In genomic region chr9:91844656-91845291, GRCh38 we compare ENCODE assay signal across 23 cellular contexts.
DNase-seq lines count a peak whose midpoint lies in the region; ATAC-seq and TF ChIP-seq lines count a peak whose summit lies in the region.
"Had no signal": no experiment of that assay in that cellular context is flagged by ENCODE, and none has a peak within 500 bp of the region (broad histone marks: within the 10 kb centered on the region; RNA-seq: fewer than 3 reads in every experiment).

No MANE protein-coding gene starts in this region.

- H3K4me1 Mint-ChIP-seq in WTC11 = peaks cover 55% of the 10 kb centered on the region
- peaks cover 18% of the 10 kb centered on the region for H3K4me1 Mint-ChIP-seq in stimulated activated memory B cell treated with anti-CD40 and anti-IgM and Interleukin-4, amounts not matched to agents 10 μg/mL and 1 μg/mL and 100 μg/mL, for 72 hours

- H3K9ac ChIP-seq in BLaER1 (0 out of 2 replicates have a peak overlapping the region, but pooled peaks have one; percentile 17), rectal smooth muscle tissue (ENCODE audit: low read length) (no peak overlapping the region)

- H3K9me3 ChIP-seq in BLaER1 (no peaks in the 10 kb centered on the region), ascending aorta (no peaks in the 10 kb centered on the region), mesodermal cell (ENCODE audit: control insufficient read depth, low read length) (no peaks in the 10 kb centered on the region)
- H3K9me3 ChIP-seq: SJSA1 had no signal

- TF ChIP-seq CTCF in ascending aorta (IDR thresholded peaks at IDR 0.05) (no peak), WTC11 (IDR thresholded peaks at IDR 0.05) (no peak)

- H3K9me3 Mint-ChIP-seq in WTC11 = no peaks in the 10 kb centered on the region
- H3K9me3 Mint-ChIP-seq in stimulated activated memory B cell treated with anti-CD40 and anti-IgM and Interleukin-4, amounts not matched to agents 10 μg/mL and 1 μg/mL and 100 μg/mL, for 72 hours = no peaks in the 10 kb centered on the region
- H3K9me3 Mint-ChIP-seq: activated CD4-positive, alpha-beta memory T cell treated with anti-CD3 and anti-CD28 coated beads, Interleukin-2, amount 10 ng/mL, durations not matched to agents 7 days and 5 days; naive thymus-derived CD8-positive, alpha-beta T cell had no signal

- H4K20me1 ChIP-seq in BLaER1 = no peaks in the 10 kb centered on the region

- no peak for DNase-seq in ascending aorta (ENCODE audit: low spot score in 2 of 2)
- DNase-seq in WTC11 (ENCODE audit: low spot score) = no peak
- no peak for DNase-seq in AML-193 (lab: John Stamatoyannopoulos, UW)
- DNase-seq: ACHN; activated CD4-positive, alpha-beta memory T cell treated with anti-CD3 and anti-CD28 coated beads, Interleukin-2, amount 10 ng/mL, durations not matched to agents 7 days and 5 days; activated T-cell treated with anti-CD3 and anti-CD28 coated beads for 4 hours; GOT3; MM.1S; naive thymus-derived CD8-positive, alpha-beta T cell; NCI-H146; NCI-H2171; NCI-H69; PC-9; stimulated activated CD4-positive, alpha-beta T cell treated with anti-CD3 and anti-CD28 coated beads, Interleukin-12 subunit alpha, Interleukin-12 subunit beta, amount 100 ng/mL, for 4 hours; T-helper 17 cell had no signal

- POLR2A ChIA-PET in WTC11 (lab: Charles Lee) = no interaction called here

- H3K4me3 ChIP-seq in BLaER1 = no peak overlapping the region
- H3K4me3 ChIP-seq in ascending aorta = peak overlapping the region; percentile 23 to 48
- no peak overlapping the region for H3K4me3 ChIP-seq in mesodermal cell (ENCODE audit: extremely low read depth, insufficient read depth, low read length, poor library complexity, severe bottlenecking)
- H3K4me3 ChIP-seq in rectal smooth muscle tissue (ENCODE audit: low read length) = no peak overlapping the region
- H3K4me3 ChIP-seq: lung, PC-9, SJSA1 had no signal

- WGBS in mesodermal cell (ENCODE audit: insufficient coverage in 2 of 2), 2 experiments = 90 to 93% methylated on average over 5 to 6 of the region's 13 CpGs

- no peak overlapping the region for H3K4me3 Mint-ChIP-seq in WTC11
- H3K4me3 Mint-ChIP-seq in stimulated activated memory B cell treated with anti-CD40 and anti-IgM and Interleukin-4, amounts not matched to agents 10 μg/mL and 1 μg/mL and 100 μg/mL, for 72 hours = no peak overlapping the region
- H3K4me3 Mint-ChIP-seq: activated CD4-positive, alpha-beta memory T cell treated with anti-CD3 and anti-CD28 coated beads, Interleukin-2, amount 10 ng/mL, durations not matched to agents 7 days and 5 days; T-helper 17 cell had no signal

- H3K4me1 ChIP-seq in BLaER1 (peaks cover 91% of the 10 kb centered on the region), ascending aorta (peaks cover 0 to 9% of the 10 kb centered on the region in 2 donors), mesodermal cell (ENCODE audit: control insufficient read depth, insufficient read depth, low read length, poor library complexity, severe bottlenecking) (peaks cover 9% of the 10 kb centered on the region), rectal smooth muscle tissue (ENCODE audit: control insufficient read depth, insufficient read depth, low read length) (peaks cover 39% of the 10 kb centered on the region)
- H3K4me1 ChIP-seq: SJSA1 had no signal

- H3K27ac Mint-ChIP-seq in WTC11 = no peak overlapping the region; the same call in 1 of the 2 replicates
- H3K27ac Mint-ChIP-seq in stimulated activated memory B cell treated with anti-CD40 and anti-IgM and Interleukin-4, amounts not matched to agents 10 μg/mL and 1 μg/mL and 100 μg/mL, for 72 hours = no peak overlapping the region
- H3K27ac Mint-ChIP-seq: activated CD4-positive, alpha-beta memory T cell treated with anti-CD3 and anti-CD28 coated beads, Interleukin-2, amount 10 ng/mL, durations not matched to agents 7 days and 5 days; naive thymus-derived CD8-positive, alpha-beta T cell; T-helper 17 cell had no signal

- no peaks in the 10 kb centered on the region for H3K27me3 ChIP-seq in BLaER1
- H3K27me3 ChIP-seq in ascending aorta = no peaks in the 10 kb centered on the region
- H3K27me3 ChIP-seq in rectal smooth muscle tissue (ENCODE audit: control insufficient read depth, insufficient read depth, low read length) = no peaks in the 10 kb centered on the region
- H3K27me3 ChIP-seq: SJSA1 had no signal

- H3K4me2 ChIP-seq in BLaER1 = peak overlapping the region; percentile 89
- H3K4me2 ChIP-seq: PC-9 had no signal

- H3K27ac ChIP-seq in BLaER1 = no peak overlapping the region
- H3K27ac ChIP-seq in ascending aorta = no peak overlapping the region
- peak overlapping the region; percentile 57 for H3K27ac ChIP-seq in mesodermal cell (ENCODE audit: low read depth, low read length, severe bottlenecking)
- peak overlapping the region; percentile 77 for H3K27ac ChIP-seq in rectal smooth muscle tissue (ENCODE audit: low read depth, low read length)
- H3K27ac ChIP-seq: PC-9, SJSA1, VCaP had no signal

- intact Hi-C loops in ascending aorta (cut with DNase I) = no loop called here

- ATAC-seq in WTC11 (no peak), GM21360 (IDR thresholded peaks at IDR 0.05; ENCODE audit: unreplicated experiment) (no peak)
- ATAC-seq in stimulated activated memory B cell treated with anti-CD40 and anti-IgM and Interleukin-4, amounts not matched to agents 10 μg/mL and 1 μg/mL and 100 μg/mL, for 72 hours = no peak
- ATAC-seq: naive thymus-derived CD8-positive, alpha-beta T cell; T-helper 17 cell had no signal

- CTCF ChIA-PET in WTC11 (lab: Charles Lee) = interaction anchor here (0.8 kb wide), 2 partner anchors 105 to 110 kb away, joined by 4 read pairs; partner anchors contain the start of gene ROR2

- H3K27me3 Mint-ChIP-seq in WTC11 (ENCODE audit: low read depth) = no peaks in the 10 kb centered on the region
- H3K27me3 Mint-ChIP-seq in stimulated activated memory B cell treated with anti-CD40 and anti-IgM and Interleukin-4, amounts not matched to agents 10 μg/mL and 1 μg/mL and 100 μg/mL, for 72 hours = peaks cover 55% of the 10 kb centered on the region

- H3K36me3 ChIP-seq in BLaER1 = no peaks in the 10 kb centered on the region
- H3K36me3 ChIP-seq in ascending aorta = no peaks in the 10 kb centered on the region
- H3K36me3 ChIP-seq in mesodermal cell (ENCODE audit: control insufficient read depth, insufficient read depth, low read length) = no peaks in the 10 kb centered on the region
- H3K36me3 ChIP-seq in rectal smooth muscle tissue (ENCODE audit: control insufficient read depth, insufficient read depth, low read length) = no peaks in the 10 kb centered on the region
- H3K36me3 ChIP-seq: SJSA1 had no signal

- H3K36me3 Mint-ChIP-seq in WTC11 = no peaks in the 10 kb centered on the region
- H3K36me3 Mint-ChIP-seq in stimulated activated memory B cell treated with anti-CD40 and anti-IgM and Interleukin-4, amounts not matched to agents 10 μg/mL and 1 μg/mL and 100 μg/mL, for 72 hours = no peaks in the 10 kb centered on the region
- H3K36me3 Mint-ChIP-seq: naive thymus-derived CD8-positive, alpha-beta T cell had no signal

TF ChIP-seq in WTC11, 78 proteins besides CTCF, POLR2A, EP300 and RAD21 (continues in another document):
- TF ChIP-seq, protein P1, sequence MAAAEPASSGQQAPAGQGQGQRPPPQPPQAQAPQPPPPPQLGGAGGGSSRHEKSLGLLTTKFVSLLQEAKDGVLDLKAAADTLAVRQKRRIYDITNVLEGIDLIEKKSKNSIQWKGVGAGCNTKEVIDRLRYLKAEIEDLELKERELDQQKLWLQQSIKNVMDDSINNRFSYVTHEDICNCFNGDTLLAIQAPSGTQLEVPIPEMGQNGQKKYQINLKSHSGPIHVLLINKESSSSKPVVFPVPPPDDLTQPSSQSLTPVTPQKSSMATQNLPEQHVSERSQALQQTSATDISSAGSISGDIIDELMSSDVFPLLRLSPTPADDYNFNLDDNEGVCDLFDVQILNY (CRISPR knock-in tag; IDR thresholded peaks at IDR 0.05) = no peak
- TF ChIP-seq, protein P2, sequence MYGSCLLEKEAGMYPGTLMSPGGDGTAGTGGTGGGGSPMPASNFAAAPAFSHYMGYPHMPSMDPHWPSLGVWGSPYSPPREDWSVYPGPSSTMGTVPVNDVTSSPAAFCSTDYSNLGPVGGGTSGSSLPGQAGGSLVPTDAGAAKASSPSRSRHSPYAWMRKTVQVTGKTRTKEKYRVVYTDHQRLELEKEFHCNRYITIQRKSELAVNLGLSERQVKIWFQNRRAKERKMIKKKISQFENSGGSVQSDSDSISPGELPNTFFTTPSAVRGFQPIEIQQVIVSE (CRISPR knock-in tag; IDR thresholded peaks at IDR 0.05; ENCODE audit: borderline replicate concordance) = no peak
- TF ChIP-seq TCF7 (CRISPR knock-in tag; IDR thresholded peaks at IDR 0.05; ENCODE audit: low read depth) = no peak
- no peak for TF ChIP-seq ZNF416 (CRISPR knock-in tag; IDR thresholded peaks at IDR 0.05)
- TF ChIP-seq, protein P3, sequence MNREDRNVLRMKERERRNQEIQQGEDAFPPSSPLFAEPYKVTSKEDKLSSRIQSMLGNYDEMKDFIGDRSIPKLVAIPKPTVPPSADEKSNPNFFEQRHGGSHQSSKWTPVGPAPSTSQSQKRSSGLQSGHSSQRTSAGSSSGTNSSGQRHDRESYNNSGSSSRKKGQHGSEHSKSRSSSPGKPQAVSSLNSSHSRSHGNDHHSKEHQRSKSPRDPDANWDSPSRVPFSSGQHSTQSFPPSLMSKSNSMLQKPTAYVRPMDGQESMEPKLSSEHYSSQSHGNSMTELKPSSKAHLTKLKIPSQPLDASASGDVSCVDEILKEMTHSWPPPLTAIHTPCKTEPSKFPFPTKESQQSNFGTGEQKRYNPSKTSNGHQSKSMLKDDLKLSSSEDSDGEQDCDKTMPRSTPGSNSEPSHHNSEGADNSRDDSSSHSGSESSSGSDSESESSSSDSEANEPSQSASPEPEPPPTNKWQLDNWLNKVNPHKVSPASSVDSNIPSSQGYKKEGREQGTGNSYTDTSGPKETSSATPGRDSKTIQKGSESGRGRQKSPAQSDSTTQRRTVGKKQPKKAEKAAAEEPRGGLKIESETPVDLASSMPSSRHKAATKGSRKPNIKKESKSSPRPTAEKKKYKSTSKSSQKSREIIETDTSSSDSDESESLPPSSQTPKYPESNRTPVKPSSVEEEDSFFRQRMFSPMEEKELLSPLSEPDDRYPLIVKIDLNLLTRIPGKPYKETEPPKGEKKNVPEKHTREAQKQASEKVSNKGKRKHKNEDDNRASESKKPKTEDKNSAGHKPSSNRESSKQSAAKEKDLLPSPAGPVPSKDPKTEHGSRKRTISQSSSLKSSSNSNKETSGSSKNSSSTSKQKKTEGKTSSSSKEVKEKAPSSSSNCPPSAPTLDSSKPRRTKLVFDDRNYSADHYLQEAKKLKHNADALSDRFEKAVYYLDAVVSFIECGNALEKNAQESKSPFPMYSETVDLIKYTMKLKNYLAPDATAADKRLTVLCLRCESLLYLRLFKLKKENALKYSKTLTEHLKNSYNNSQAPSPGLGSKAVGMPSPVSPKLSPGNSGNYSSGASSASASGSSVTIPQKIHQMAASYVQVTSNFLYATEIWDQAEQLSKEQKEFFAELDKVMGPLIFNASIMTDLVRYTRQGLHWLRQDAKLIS (CRISPR knock-in tag; IDR thresholded peaks at IDR 0.05; ENCODE audit: borderline replicate concordance) = no peak

Comparison
In these comparisons a context has a peak if more than half of its experiments do, and no peak if none do; other contexts are left out.
1. H3K27ac ChIP-seq: peak in mesodermal cell (single experiment) and rectal smooth muscle tissue (single experiment); none in BLaER1 (single experiment) and ascending aorta (0 of 2).
2. H3K4me3 ChIP-seq: peak in ascending aorta (2 of 2); none in BLaER1 (single experiment), mesodermal cell (single experiment) and rectal smooth muscle tissue (single experiment).